In the genomic region with DNA sequence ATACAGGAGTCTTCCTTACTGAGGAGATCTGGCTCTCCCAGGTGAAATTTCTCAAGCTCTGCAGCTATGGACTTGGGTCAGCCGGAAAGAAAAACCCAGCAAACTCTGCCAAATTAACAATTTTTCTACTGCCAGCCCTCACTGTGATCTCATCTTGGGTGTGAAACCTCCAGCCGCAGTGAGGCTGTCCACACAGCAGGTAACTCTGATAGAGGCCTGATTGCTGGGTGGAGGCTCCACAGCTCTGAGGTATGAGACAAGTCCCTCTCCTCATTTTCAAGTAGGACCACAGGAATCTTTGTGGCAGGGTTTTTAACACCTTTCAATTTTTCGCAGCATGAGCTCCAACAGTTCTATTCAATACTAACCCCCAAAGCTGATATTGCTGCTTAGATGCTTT, we compare ENCODE assay signal across 27 cellular contexts.
"Had no signal": no experiment of that assay in that cellular context is flagged by ENCODE, and none has a peak within 500 bp of the region (broad histone marks: within the 10 kb centered on the region; RNA-seq: fewer than 3 reads in every experiment).

No MANE protein-coding gene starts in this region.

- H3K27me3 ChIP-seq: neural progenitor cell, ovary, right lobe of liver, sigmoid colon, stomach, thyroid gland, tibial nerve, upper lobe of right lung, uterus had no signal

- H3K4me1 ChIP-seq: neural progenitor cell, parathyroid adenoma, psoas muscle, right lobe of liver, sigmoid colon, stomach, thyroid gland, tibial nerve, upper lobe of right lung, uterus had no signal

- H3K27me3 Mint-ChIP-seq: stimulated activated naive CD8-positive, alpha-beta T cell treated with anti-CD3 and anti-CD28 coated beads, Interleukin-15, Interleukin-2, amounts not matched to agents 100 ng/mL and 50 ng/mL, for 24 hours; type B pancreatic cell had no signal

- ATAC-seq: natural killer cell; psoas muscle; right cardiac atrium; right lobe of liver; stimulated activated effector memory CD8-positive, alpha-beta T cell treated with anti-CD3 and anti-CD28 coated beads, Interleukin-12 subunit alpha, Interleukin-12 subunit beta, amount 100 ng/mL, for 72 hours; stimulated activated naive B cell treated with anti-CD40 and anti-IgM and Interleukin-4, amounts not matched to agents 10 μg/mL and 1 μg/mL and 100 μg/mL, for 72 hours; upper lobe of right lung had no signal

- H3K9ac ChIP-seq: neural progenitor cell, parathyroid adenoma had no signal

- H3K79me2 ChIP-seq: parathyroid adenoma had no signal

- H3K27ac Mint-ChIP-seq: natural killer cell; nephron; neural progenitor cell; progenitor cell of endocrine pancreas; stimulated activated effector memory CD8-positive, alpha-beta T cell treated with anti-CD3 and anti-CD28 coated beads, Interleukin-12 subunit alpha, Interleukin-12 subunit beta, amount 100 ng/mL, for 72 hours; stimulated activated naive B cell treated with anti-CD40 and anti-IgM and Interleukin-4, amounts not matched to agents 10 μg/mL and 1 μg/mL and 100 μg/mL, for 72 hours; stimulated activated naive CD8-positive, alpha-beta T cell treated with anti-CD3 and anti-CD28 coated beads, Interleukin-15, Interleukin-2, amounts not matched to agents 100 ng/mL and 50 ng/mL, for 24 hours; type B pancreatic cell had no signal

- H3K27ac ChIP-seq: neural progenitor cell, ovary, parathyroid adenoma, psoas muscle, right lobe of liver, sigmoid colon, stomach, thoracic aorta, thyroid gland, tibial nerve, upper lobe of right lung, uterus had no signal

- H3K4me2 ChIP-seq: neural progenitor cell had no signal

- DNase-seq: natural killer cell; occipital lobe; ovary; psoas muscle; right cardiac atrium; right lobe of liver; sigmoid colon; small intestine; stimulated activated CD4-positive, alpha-beta T cell treated with anti-CD3 and anti-CD28 coated beads, Interleukin-15, amount 100 ng/mL, for 24 hours; stimulated activated CD4-positive, alpha-beta T cell treated with anti-CD3 and anti-CD28 coated beads, Interleukin-2, amount 100 ng/mL, for 24 hours; stimulated activated CD4-positive, alpha-beta T cell treated with anti-CD3 and anti-CD28 coated beads, Interleukin-2, amount 100 ng/mL, for 48 hours; stimulated activated CD4-positive, alpha-beta T cell treated with anti-CD3 and anti-CD28 coated beads, Interleukin-4, amount 100 ng/mL, for 24 hours; stimulated activated naive B cell treated with anti-CD40 and anti-IgM and Interleukin-4, amounts not matched to agents 10 μg/mL and 1 μg/mL and 100 μg/mL, for 72 hours; stimulated activated naive CD4-positive, alpha-beta T cell treated with Interleukin-2 at 50 U/mL for 16 hours; stomach; thyroid gland; upper lobe of right lung; uterus had no signal

- H3K36me3 ChIP-seq: neural progenitor cell, ovary, right lobe of liver, sigmoid colon, stomach, thoracic aorta, thyroid gland, tibial nerve, upper lobe of right lung, uterus had no signal

- H3K4me3 Mint-ChIP-seq: natural killer cell; nephron; neural progenitor cell; stimulated activated effector memory CD8-positive, alpha-beta T cell treated with anti-CD3 and anti-CD28 coated beads, Interleukin-12 subunit alpha, Interleukin-12 subunit beta, amount 100 ng/mL, for 72 hours; stimulated activated naive B cell treated with anti-CD40 and anti-IgM and Interleukin-4, amounts not matched to agents 10 μg/mL and 1 μg/mL and 100 μg/mL, for 72 hours; stimulated activated naive CD8-positive, alpha-beta T cell treated with anti-CD3 and anti-CD28 coated beads, Interleukin-15, Interleukin-2, amounts not matched to agents 100 ng/mL and 50 ng/mL, for 24 hours; type B pancreatic cell had no signal

- H3K4me1 Mint-ChIP-seq: natural killer cell; nephron; stimulated activated effector memory CD8-positive, alpha-beta T cell treated with anti-CD3 and anti-CD28 coated beads, Interleukin-12 subunit alpha, Interleukin-12 subunit beta, amount 100 ng/mL, for 72 hours; stimulated activated naive B cell treated with anti-CD40 and anti-IgM and Interleukin-4, amounts not matched to agents 10 μg/mL and 1 μg/mL and 100 μg/mL, for 72 hours had no signal

- H3K9me3 ChIP-seq: ovary, psoas muscle, right lobe of liver, sigmoid colon, thoracic aorta, thyroid gland, upper lobe of right lung, uterus had no signal

- H3K36me3 Mint-ChIP-seq: natural killer cell; neural progenitor cell; stimulated activated effector memory CD8-positive, alpha-beta T cell treated with anti-CD3 and anti-CD28 coated beads, Interleukin-12 subunit alpha, Interleukin-12 subunit beta, amount 100 ng/mL, for 72 hours; stimulated activated naive B cell treated with anti-CD40 and anti-IgM and Interleukin-4, amounts not matched to agents 10 μg/mL and 1 μg/mL and 100 μg/mL, for 72 hours; type B pancreatic cell had no signal

- H3K4me3 ChIP-seq: neural progenitor cell, ovary, psoas muscle, right lobe of liver, sigmoid colon, stomach, thoracic aorta, thyroid gland, tibial nerve, upper lobe of right lung, uterus had no signal

- H3K9me3 Mint-ChIP-seq: neural progenitor cell, type B pancreatic cell had no signal

- H2AFZ ChIP-seq: neural progenitor cell, parathyroid adenoma had no signal
